13 cellular contexts compared by ENCODE assay signal in genomic region chr17:46108550-46109110, GRCh38.
DNase-seq lines count a peak whose midpoint lies in the region; ATAC-seq and TF ChIP-seq lines count a peak whose summit lies in the region.
"Had no signal": no experiment of that assay in that cellular context is flagged by ENCODE, and none has a peak within 500 bp of the region (broad histone marks: within the 10 kb centered on the region; RNA-seq: fewer than 3 reads in every experiment).

No MANE protein-coding gene starts in this region.

- peaks cover 74% of the 10 kb centered on the region for H3K4me1 Mint-ChIP-seq in activated CD8-positive, alpha-beta T cell treated with anti-CD3 and anti-CD28 coated beads for 36 hours (ENCODE audit: low read depth)
- H3K4me1 Mint-ChIP-seq in activated CD8-positive, alpha-beta T cell treated with anti-CD3 and anti-CD28 coated beads, Interleukin-2, amount 10 ng/mL, durations not matched to agents 7 days and 5 days (ENCODE audit: low read depth): peaks cover 31% of the 10 kb centered on the region

- POLR2A ChIA-PET in activated CD8-positive, alpha-beta T cell treated with anti-CD3 and anti-CD28 coated beads for 36 hours (lab: Charles Lee): interaction anchor here (0.7 to 0.9 kb wide), 3 partner anchors 10 to 60 kb away, joined by 3 to 4 read pairs (median 3); no protein-coding TSS in a partner anchor
- POLR2A ChIA-PET in activated CD8-positive, alpha-beta T cell treated with anti-CD3 and anti-CD28 coated beads, Interleukin-2, amount 10 ng/mL, durations not matched to agents 7 days and 5 days (lab: Charles Lee): no interaction called here

- H3K4me2 ChIP-seq in smooth muscle cell: peak overlapping the region; percentile 7

- peaks cover 22% of the 10 kb centered on the region for H3K36me3 Mint-ChIP-seq in activated CD8-positive, alpha-beta T cell treated with anti-CD3 and anti-CD28 coated beads for 36 hours (ENCODE audit: low read depth)
- H3K36me3 Mint-ChIP-seq in activated CD8-positive, alpha-beta T cell treated with anti-CD3 and anti-CD28 coated beads, Interleukin-2, amount 10 ng/mL, durations not matched to agents 7 days and 5 days (ENCODE audit: low read depth): peaks cover 7% of the 10 kb centered on the region

- no peaks in the 10 kb centered on the region for H3F3A ChIP-seq in smooth muscle cell (ENCODE audit: low read depth)

- peak; percentile 51 for ATAC-seq in activated CD8-positive, alpha-beta T cell treated with anti-CD3 and anti-CD28 coated beads for 36 hours
- no peak for ATAC-seq in activated CD8-positive, alpha-beta T cell treated with anti-CD3 and anti-CD28 coated beads, Interleukin-2, amount 10 ng/mL, durations not matched to agents 7 days and 5 days
- ATAC-seq in RWPE2 (ENCODE audit: low read depth) (peak; percentile 28; the same call in 1 of the 3 replicates), right cardiac atrium (no peak)

- peak overlapping the region; percentile 31 for H3K27ac Mint-ChIP-seq in activated CD8-positive, alpha-beta T cell treated with anti-CD3 and anti-CD28 coated beads for 36 hours
- H3K27ac Mint-ChIP-seq in activated CD8-positive, alpha-beta T cell treated with anti-CD3 and anti-CD28 coated beads, Interleukin-2, amount 10 ng/mL, durations not matched to agents 7 days and 5 days: no peak overlapping the region

- peaks cover 100% of the 10 kb centered on the region for H4K20me1 ChIP-seq in smooth muscle cell (ENCODE audit: low read depth)

- peaks cover 97% of the 10 kb centered on the region for H3K79me2 ChIP-seq in smooth muscle cell (ENCODE audit: low read depth)

- no peak for TF ChIP-seq CTCF in activated CD8-positive, alpha-beta T cell treated with anti-CD3 and anti-CD28 coated beads for 36 hours (IDR thresholded peaks at IDR 0.05)
- TF ChIP-seq CTCF in RWPE2 (IDR thresholded peaks at IDR 0.05; ENCODE audit: poor library complexity, severe bottlenecking): no peak
- TF ChIP-seq CTCF in smooth muscle cell (IDR thresholded peaks at IDR 0.05; ENCODE audit: borderline replicate concordance, insufficient read depth, poor library complexity, severe bottlenecking): no peak

- WGBS in right cardiac atrium: 52% methylated on average over 4 of the region's 4 CpGs
- 53% methylated on average over 4 of the region's 4 CpGs for WGBS in smooth muscle cell (ENCODE audit: low lambda C conversion rate)

- H3K27me3 ChIP-seq in RWPE2 (ENCODE audit: insufficient read depth, poor library complexity, severe bottlenecking) (no peaks in the 10 kb centered on the region), right cardiac atrium (ENCODE audit: control insufficient read depth, insufficient read depth) (no peaks in the 10 kb centered on the region), smooth muscle cell (ENCODE audit: low read depth) (no peaks in the 10 kb centered on the region)
- no peaks in the 10 kb centered on the region for H3K27me3 ChIP-seq in effector memory CD4-positive, alpha-beta T cell (replicated peaks; ENCODE audit: control insufficient read depth, insufficient read depth, low read length, poor library complexity, severe bottlenecking)

- DNase-seq in activated CD8-positive, alpha-beta T cell treated with anti-CD3 and anti-CD28 coated beads for 36 hours: peak; percentile 30
- DNase-seq in activated CD8-positive, alpha-beta T cell treated with anti-CD3 and anti-CD28 coated beads, Interleukin-2, amount 10 ng/mL, durations not matched to agents 7 days and 5 days: no peak
- no peak for DNase-seq in RWPE2 (ENCODE audit: low spot score)
- DNase-seq in right cardiac atrium: no peak
- DNase-seq in smooth muscle cell (lab: John Stamatoyannopoulos, UW; ENCODE audit: unreplicated experiment): no peak
- no peak for DNase-seq in NCI-H187 treated with DMSO at 0.1 percent for 48 hours (lab: John Stamatoyannopoulos, UW)
- no peak for DNase-seq in effector CD8-positive, alpha-beta T cell (lab: John Stamatoyannopoulos, UW)
- DNase-seq in effector memory CD4-positive, alpha-beta T cell: no peak
- DNase-seq: NCI-H1105; stimulated activated CD4-positive, alpha-beta T cell treated with anti-CD3 and anti-CD28 coated beads, Interleukin-2, amount 100 ng/mL, for 48 hours; substantia nigra; T1000 had no signal

- no peak overlapping the region for H3K9ac ChIP-seq in smooth muscle cell (ENCODE audit: low read depth)

- H3K9me3 Mint-ChIP-seq in activated CD8-positive, alpha-beta T cell treated with anti-CD3 and anti-CD28 coated beads for 36 hours: no peaks in the 10 kb centered on the region
- no peaks in the 10 kb centered on the region for H3K9me3 Mint-ChIP-seq in activated CD8-positive, alpha-beta T cell treated with anti-CD3 and anti-CD28 coated beads, Interleukin-2, amount 10 ng/mL, durations not matched to agents 7 days and 5 days (ENCODE audit: insufficient read depth)
- H3K9me3 Mint-ChIP-seq: nephron had no signal

- no peak overlapping the region for H2AFZ ChIP-seq in smooth muscle cell (ENCODE audit: low read depth)

- H3K36me3 ChIP-seq in RWPE2 (ENCODE audit: low read depth) (peaks cover 7% of the 10 kb centered on the region; the same call in 1 of the 2 replicates), smooth muscle cell (ENCODE audit: low read depth) (no peaks in the 10 kb centered on the region)
- no peaks in the 10 kb centered on the region for H3K36me3 ChIP-seq in effector memory CD4-positive, alpha-beta T cell (ENCODE audit: control insufficient read depth, insufficient read depth, low read length)

- intact Hi-C loops in activated CD8-positive, alpha-beta T cell treated with anti-CD3 and anti-CD28 coated beads for 36 hours (cut with micrococcal nuclease): no loop called here
- intact Hi-C loops in right cardiac atrium (cut with DNase I): no loop called here

- H3K27me3 Mint-ChIP-seq in activated CD8-positive, alpha-beta T cell treated with anti-CD3 and anti-CD28 coated beads for 36 hours: no peaks in the 10 kb centered on the region
- no peaks in the 10 kb centered on the region for H3K27me3 Mint-ChIP-seq in activated CD8-positive, alpha-beta T cell treated with anti-CD3 and anti-CD28 coated beads, Interleukin-2, amount 10 ng/mL, durations not matched to agents 7 days and 5 days (ENCODE audit: low read depth)

- H3K4me3 Mint-ChIP-seq in activated CD8-positive, alpha-beta T cell treated with anti-CD3 and anti-CD28 coated beads for 36 hours: no peak overlapping the region
- H3K4me3 Mint-ChIP-seq in activated CD8-positive, alpha-beta T cell treated with anti-CD3 and anti-CD28 coated beads, Interleukin-2, amount 10 ng/mL, durations not matched to agents 7 days and 5 days: no peak overlapping the region
- H3K4me3 Mint-ChIP-seq: nephron had no signal

- H3K27ac ChIP-seq in RWPE2 (ENCODE audit: poor library complexity, severe bottlenecking) (no peak overlapping the region), right cardiac atrium (ENCODE audit: low read length) (peak overlapping the region; percentile 45), smooth muscle cell (ENCODE audit: low read depth) (no peak overlapping the region)
- H3K27ac ChIP-seq in effector memory CD4-positive, alpha-beta T cell (ENCODE audit: insufficient read depth, low read length, poor library complexity, severe bottlenecking): no peak overlapping the region

- H3K9me3 ChIP-seq in RWPE2 (ENCODE audit: severe bottlenecking) (no peaks in the 10 kb centered on the region), right cardiac atrium (ENCODE audit: control insufficient read depth, low read length) (no peaks in the 10 kb centered on the region), smooth muscle cell (replicated peaks; ENCODE audit: low read depth) (no peaks in the 10 kb centered on the region)
- no peaks in the 10 kb centered on the region for H3K9me3 ChIP-seq in effector memory CD4-positive, alpha-beta T cell (ENCODE audit: control insufficient read depth, low read length)

- H3K4me3 ChIP-seq in RWPE2 (ENCODE audit: severe bottlenecking) (no peak overlapping the region), right cardiac atrium (ENCODE audit: low read length) (no peak overlapping the region), smooth muscle cell (no peak overlapping the region)
- H3K4me3 ChIP-seq in effector memory CD4-positive, alpha-beta T cell (ENCODE audit: insufficient read depth, low read depth, low read length, poor library complexity, severe bottlenecking): no peak overlapping the region

- CTCF ChIA-PET in activated CD8-positive, alpha-beta T cell treated with anti-CD3 and anti-CD28 coated beads for 36 hours (lab: Charles Lee): interaction anchor here (1.1 to 1.4 kb wide), 4 partner anchors 9 to 104 kb away, joined by 3 to 4 read pairs (median 4); partner anchors contain the start of gene KANSL1
- CTCF ChIA-PET in activated CD8-positive, alpha-beta T cell treated with anti-CD3 and anti-CD28 coated beads, Interleukin-2, amount 10 ng/mL, durations not matched to agents 7 days and 5 days (lab: Charles Lee): interaction anchor here (1.2 to 1.7 kb wide), 2 partner anchors 15 to 104 kb away, joined by 4 to 5 read pairs; no protein-coding TSS in a partner anchor

- peaks cover 20% of the 10 kb centered on the region for H3K4me1 ChIP-seq in RWPE2 (ENCODE audit: insufficient read depth, poor library complexity, severe bottlenecking)
- H3K4me1 ChIP-seq in right cardiac atrium (ENCODE audit: control insufficient read depth, insufficient read depth, low read length): peaks cover 17% of the 10 kb centered on the region
- H3K4me1 ChIP-seq in smooth muscle cell (ENCODE audit: low read depth): peaks cover 19% of the 10 kb centered on the region
- H3K4me1 ChIP-seq in effector memory CD4-positive, alpha-beta T cell (ENCODE audit: control insufficient read depth, insufficient read depth, low read length, poor library complexity, severe bottlenecking): peaks cover 19% of the 10 kb centered on the region

Comparison
In these comparisons a context has a peak if more than half of its experiments do, and no peak if none do; other contexts are left out.
1. ATAC-seq: peak in activated CD8-positive, alpha-beta T cell treated with anti-CD3 and anti-CD28 coated beads for 36 hours (single experiment) and RWPE2 (single experiment); none in activated CD8-positive, alpha-beta T cell treated with anti-CD3 and anti-CD28 coated beads, Interleukin-2, amount 10 ng/mL, durations not matched to agents 7 days and 5 days (single experiment) and right cardiac atrium (0 of 2).